In genomic region chr10:13758761-13759160, GRCh38 we compare ENCODE assay signal across 1 cellular context.
TF ChIP-seq lines count a peak whose summit lies in the region.

No MANE protein-coding gene starts in this region.

TF ChIP-seq in H1, 55 proteins besides CTCF, POLR2A, EP300 and RAD21:
- TF ChIP-seq, protein P1, sequence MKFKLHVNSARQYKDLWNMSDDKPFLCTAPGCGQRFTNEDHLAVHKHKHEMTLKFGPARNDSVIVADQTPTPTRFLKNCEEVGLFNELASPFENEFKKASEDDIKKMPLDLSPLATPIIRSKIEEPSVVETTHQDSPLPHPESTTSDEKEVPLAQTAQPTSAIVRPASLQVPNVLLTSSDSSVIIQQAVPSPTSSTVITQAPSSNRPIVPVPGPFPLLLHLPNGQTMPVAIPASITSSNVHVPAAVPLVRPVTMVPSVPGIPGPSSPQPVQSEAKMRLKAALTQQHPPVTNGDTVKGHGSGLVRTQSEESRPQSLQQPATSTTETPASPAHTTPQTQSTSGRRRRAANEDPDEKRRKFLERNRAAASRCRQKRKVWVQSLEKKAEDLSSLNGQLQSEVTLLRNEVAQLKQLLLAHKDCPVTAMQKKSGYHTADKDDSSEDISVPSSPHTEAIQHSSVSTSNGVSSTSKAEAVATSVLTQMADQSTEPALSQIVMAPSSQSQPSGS (IDR thresholded peaks at IDR 0.05; ENCODE audit: low read length): no peak
- no peak for TF ChIP-seq JUN (IDR thresholded peaks at IDR 0.05; ENCODE audit: low read depth, low read length)
- no peak for TF ChIP-seq PHF8 (conservative IDR thresholded peaks at IDR 0.05; ENCODE audit: low read depth, low read length)
- TF ChIP-seq SAP30 (IDR thresholded peaks at IDR 0.05; ENCODE audit: insufficient read depth, insufficient replicate concordance, low read length): no peak
- no peak for TF ChIP-seq KDM4A (IDR thresholded peaks at IDR 0.05; ENCODE audit: low read depth, low read length, severe bottlenecking)
- TF ChIP-seq, protein P2, sequence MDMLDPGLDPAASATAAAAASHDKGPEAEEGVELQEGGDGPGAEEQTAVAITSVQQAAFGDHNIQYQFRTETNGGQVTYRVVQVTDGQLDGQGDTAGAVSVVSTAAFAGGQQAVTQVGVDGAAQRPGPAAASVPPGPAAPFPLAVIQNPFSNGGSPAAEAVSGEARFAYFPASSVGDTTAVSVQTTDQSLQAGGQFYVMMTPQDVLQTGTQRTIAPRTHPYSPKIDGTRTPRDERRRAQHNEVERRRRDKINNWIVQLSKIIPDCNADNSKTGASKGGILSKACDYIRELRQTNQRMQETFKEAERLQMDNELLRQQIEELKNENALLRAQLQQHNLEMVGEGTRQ (IDR thresholded peaks at IDR 0.05; ENCODE audit: low read length): no peak
- TF ChIP-seq RNF2 (IDR thresholded peaks at IDR 0.05; ENCODE audit: borderline replicate concordance, low read depth, low read length, missing control alignments, poor library complexity, severe bottlenecking): no peak
- no peak for TF ChIP-seq JUND (IDR thresholded peaks at IDR 0.05; ENCODE audit: low read length)
